In genomic region chr3:170529912-170530311, GRCh38 we compare ENCODE assay signal across 11 cellular contexts. TPM values are rescaled to one million over a fixed set of nuclear protein-coding genes. Genes with fewer than 3 reads are reported as not detected.
"Had no signal": no experiment of that assay in that cellular context is flagged by ENCODE, and none has a peak within 500 bp of the region (broad histone marks: within the 10 kb centered on the region; RNA-seq: fewer than 3 reads in every experiment).

No MANE protein-coding gene starts in this region.

- FAIRE-seq: H1, H54 had no signal

- DNase-seq: GM23248, H9, HCEC 1CT, HFFc6, IMR-90, KBM-7 had no signal

- H3K4me3 ChIP-seq: GM23248 had no signal

- H3K9me3 Mint-ChIP-seq: H9, HFFc6 had no signal

- H3K27ac ChIP-seq: GM23248, HL-60, KMS-11 had no signal

- H2AFZ ChIP-seq: GM23248 had no signal

- H3K4me2 ChIP-seq: KMS-11 had no signal

- H3K27ac Mint-ChIP-seq: H9, HFFc6 had no signal

- H3K9ac ChIP-seq: GM23248, KMS-11 had no signal

- H3K4me3 Mint-ChIP-seq: H9, HFFc6 had no signal

RNA-seq across cellular contexts. Expression of gene SLC7A14, which starts 56.0 kb away (rescaled TPM):
- total RNA-seq: GM23248, HT1080 had no signal
